ENCODE assay signal across 19 cellular contexts in genomic region chrX:133543654-133544053, GRCh38.
DNase-seq lines count a peak whose midpoint lies in the region; ATAC-seq, FAIRE-seq and TF ChIP-seq lines count a peak whose summit lies in the region.
"Had no signal": no experiment of that assay in that cellular context is flagged by ENCODE, and none has a peak within 500 bp of the region (broad histone marks: within the 10 kb centered on the region; RNA-seq: fewer than 3 reads in every experiment).

No MANE protein-coding gene starts in this region.

- no peak overlapping the region for H2AFZ ChIP-seq in keratinocyte (ENCODE audit: control insufficient read depth, low read length)

- intact Hi-C loops in body of pancreas (cut with DNase I): no loop called here
- intact Hi-C loops in upper lobe of right lung (cut with DNase I): no loop called here

- dilution Hi-C loops in keratinocyte (cut with MboI; ENCODE audit: extremely low pct_ligation_motif_present, low sequenced_read_pairs): no loop called here

- H3K36me3 ChIP-seq in body of pancreas (replicated peaks in 1 of 2; ENCODE audit: insufficient read depth in 1 of 2, low read depth in 2 of 2) (no peaks in the 10 kb centered on the region), keratinocyte (ENCODE audit: control insufficient read depth in 2 of 2, extremely low read depth in 1 of 2, insufficient read depth in 2 of 2, low read length in 2 of 2) (no peaks in the 10 kb centered on the region), upper lobe of right lung (no peaks in the 10 kb centered on the region)

- no peak for TF ChIP-seq POLR2A in body of pancreas (IDR thresholded peaks at IDR 0.05)

- DNase-seq in DMS53 (lab: John Stamatoyannopoulos, UW): peak; percentile 48
- DNase-seq in DMS53 treated with DMSO at 0.1 percent for 48 hours (lab: John Stamatoyannopoulos, UW; ENCODE audit: unreplicated experiment): no peak
- no peak for DNase-seq in body of pancreas
- no peak for DNase-seq in keratinocyte (ENCODE audit: low read depth, low spot score)
- no peak for DNase-seq in upper lobe of right lung
- no peak for DNase-seq in activated T-cell treated with anti-CD3 and anti-CD28 coated beads, Interleukin-2, amount 50 U/mL, for 1 hour
- no peak for DNase-seq in stimulated activated CD4-positive, alpha-beta T cell treated with anti-CD3 and anti-CD28 coated beads, Interleukin-2, amount 100 ng/mL, for 48 hours
- DNase-seq in effector CD4-positive, alpha-beta T cell: no peak
- DNase-seq: CD8-positive, alpha-beta memory T cell; DMS153; NCI-H1092; NCI-H187; NCI-H2171; NCI-H446 treated with DMSO at 0.1 percent for 48 hours; NCI-H774; Right ventricle myocardium superior had no signal

- no peak overlapping the region for H3K9ac ChIP-seq in keratinocyte (ENCODE audit: control insufficient read depth, extremely low read depth, insufficient read depth, low read length)

- H3K27ac ChIP-seq in body of pancreas (peak overlapping the region in 3 of 4 donors; percentile 16 to 81 (median 68)), keratinocyte (ENCODE audit: control insufficient read depth, insufficient read depth, low read length) (peak overlapping the region; percentile 22), upper lobe of right lung (peak overlapping the region; percentile 24)
- H3K27ac ChIP-seq: 22Rv1 had no signal

- H3K9me1 ChIP-seq in keratinocyte (ENCODE audit: control insufficient read depth, extremely low read depth, insufficient read depth, low read length): no peaks in the 10 kb centered on the region

- no peak for FAIRE-seq in keratinocyte (lab: Jason Lieb, UNC)

- H3K27me3 ChIP-seq in body of pancreas (no peaks in the 10 kb centered on the region), keratinocyte (ENCODE audit: control insufficient read depth, extremely low read depth, insufficient read depth, low read length) (no peaks in the 10 kb centered on the region), upper lobe of right lung (no peaks in the 10 kb centered on the region)

- H3K4me1 ChIP-seq in body of pancreas (peaks cover 9% of the 10 kb centered on the region), keratinocyte (ENCODE audit: control insufficient read depth, extremely low read depth, insufficient read depth, low read length) (no peaks in the 10 kb centered on the region), upper lobe of right lung (no peaks in the 10 kb centered on the region)

- H4K20me1 ChIP-seq in keratinocyte (ENCODE audit: control insufficient read depth, extremely low read depth, insufficient read depth, low read length): no peaks in the 10 kb centered on the region

- ATAC-seq in body of pancreas (peak; percentile 7), upper lobe of right lung (no peak)
- ATAC-seq: Panc1 had no signal

- no peaks in the 10 kb centered on the region for H3K9me3 ChIP-seq in body of pancreas
- H3K9me3 ChIP-seq in keratinocyte (ENCODE audit: control insufficient read depth, low read depth, low read length): no peaks in the 10 kb centered on the region
- H3K9me3 ChIP-seq in upper lobe of right lung: no peaks in the 10 kb centered on the region
- H3K9me3 ChIP-seq: HAP-1 had no signal

- H3K4me3 ChIP-seq in body of pancreas (no peak overlapping the region), keratinocyte (ENCODE audit: control insufficient read depth in 2 of 3, extremely low read depth in 1 of 3, insufficient read depth in 2 of 3, low read depth in 1 of 3, low read length in 3 of 3) (no peak overlapping the region), upper lobe of right lung (no peak overlapping the region)
- H3K4me3 ChIP-seq: HAP-1 had no signal

- H3K4me2 ChIP-seq in keratinocyte (ENCODE audit: control insufficient read depth, extremely low read depth, insufficient read depth, low read depth, low read length): no peak overlapping the region

- TF ChIP-seq CTCF in body of pancreas (IDR thresholded peaks at IDR 0.05) (no peak), keratinocyte (optimal IDR thresholded peaks at IDR 0.05 in 1 of 3, IDR thresholded peaks at IDR 0.05 in 1 of 3, conservative IDR thresholded peaks at IDR 0.05 in 1 of 3; ENCODE audit: extremely low read depth in 1 of 3, insufficient read depth in 2 of 3, low read length in 3 of 3) (no peak), upper lobe of right lung (IDR thresholded peaks at IDR 0.05) (no peak)

- H3K79me2 ChIP-seq in keratinocyte (ENCODE audit: control insufficient read depth, insufficient read depth, low read length): no peaks in the 10 kb centered on the region

- WGBS in body of pancreas, 2 donors: 69 to 80% methylated on average over 1 to 2 of the region's 2 CpGs
